In genomic region chr17:3724373-3725077, GRCh38 we compare ENCODE assay signal across 8 cellular contexts. TPM values are rescaled to one million over a fixed set of nuclear protein-coding genes. Genes with fewer than 3 reads are reported as not detected.
A peak's percentile ranks its signal among the peaks of the same experiment; 100 is the strongest.
DNase-seq lines count a peak whose midpoint lies in the region; ATAC-seq, FAIRE-seq and TF ChIP-seq lines count a peak whose summit lies in the region.

No MANE protein-coding gene starts in this region.

- BruUV-seq in HepG2 (replicated peaks; lab: Mats Ljungman, UMichigan): no TSS peak

- peak overlapping the region; percentile 83 for H3K4me2 ChIP-seq in HepG2 (ENCODE audit: low read depth, low read length)

- peak overlapping the region; percentile 98 for H3K4me3 Mint-ChIP-seq in activated T-helper 17 cell treated with anti-CD3 and anti-CD28 coated beads, Interleukin-2, amount 50 U/mL, for 72 hours

- in situ Hi-C loops in HepG2 (cut with HindIII; ENCODE audit: extremely low pct_ligation_motif_present, low pct_unique_long_range_greater_than_20kb): no loop called here
- in situ Hi-C loops in GM13976 (cut with MboI; ENCODE audit: low sequenced_read_pairs, unreplicated experiment): no loop called here
- in situ Hi-C loops in KBM-7 (cut with MboI; ENCODE audit: low pct_unique_long_range_greater_than_20kb, low sequenced_read_pairs): no loop called here

- H3K4me3 ChIP-seq in cardiac muscle cell: peak overlapping the region; percentile 83
- H3K4me3 ChIP-seq in HepG2 (replicated peaks in 1 of 3; ENCODE audit: insufficient read depth in 1 of 3, low read depth in 2 of 3, low read length in 3 of 3): peak overlapping the region; percentile 65 to 99 (median 95)
- peak overlapping the region; percentile 72 to 95 (median 90) for H3K4me3 ChIP-seq in upper lobe of left lung

- POLR2A ChIA-PET in HepG2 (lab: Yijun Ruan, JAX): interaction anchor here (1.4 to 2.2 kb wide), 2 partner anchors 71 to 88 kb away, joined by 5 to 7 read pairs; partner anchors contain the start of genes CTNS and SHPK

- no peak overlapping the region for H3K27ac ChIP-seq in cardiac muscle cell
- H3K27ac ChIP-seq in HepG2 (ENCODE audit: extremely low read length, insufficient read depth, low read length): peak overlapping the region; percentile 80
- peak overlapping the region in 2 of 4 donors; percentile 94 to 95 for H3K27ac ChIP-seq in upper lobe of left lung

- H3K36me3 Mint-ChIP-seq in activated T-helper 17 cell treated with anti-CD3 and anti-CD28 coated beads, Interleukin-2, amount 50 U/mL, for 72 hours (ENCODE audit: low read depth): peaks cover 59% of the 10 kb centered on the region

- FAIRE-seq in HepG2 (lab: Jason Lieb, UNC): no peak

- peaks cover 27% of the 10 kb centered on the region for H3K4me1 Mint-ChIP-seq in activated T-helper 17 cell treated with anti-CD3 and anti-CD28 coated beads, Interleukin-2, amount 50 U/mL, for 72 hours

- TF ChIP-seq POLR2A in HepG2 (IDR thresholded peaks at IDR 0.05; ENCODE audit: insufficient read depth in 1 of 2, low read depth in 2 of 2, low read length in 2 of 2): no peak
- no peak for TF ChIP-seq POLR2A in upper lobe of left lung (IDR thresholded peaks at IDR 0.05)

- CTCF ChIA-PET in HepG2 (lab: Yijun Ruan, JAX; ENCODE audit: low intra/inter-chr PET ratio, low total read pairs): no interaction called here

- ATAC-seq in Right ventricle myocardium superior (ENCODE audit: poor library complexity): no peak
- no peak for ATAC-seq in activated T-helper 17 cell treated with anti-CD3 and anti-CD28 coated beads, Interleukin-2, amount 50 U/mL, for 72 hours (replicated peaks)
- peak; percentile 43 for ATAC-seq in HepG2
- ATAC-seq in upper lobe of left lung (ENCODE audit: low FRiP score in 2 of 2): no peak
- ATAC-seq in HG02798 (IDR thresholded peaks at IDR 0.05; ENCODE audit: poor library complexity, unreplicated experiment): no peak

- DNase-seq in cardiac muscle cell (ENCODE audit: low read depth in 1 of 2, low spot score in 1 of 2) (peak in 1 of 2 donors; percentile 21), Right ventricle myocardium superior (no peak), HepG2 (ENCODE audit: low spot score) (no peak), upper lobe of left lung (no peak), GM13976 (ENCODE audit: low spot score) (no peak), KBM-7 (no peak)

- no peaks in the 10 kb centered on the region for H3K27me3 Mint-ChIP-seq in activated T-helper 17 cell treated with anti-CD3 and anti-CD28 coated beads, Interleukin-2, amount 50 U/mL, for 72 hours

- no peaks in the 10 kb centered on the region for H3K27me3 ChIP-seq in cardiac muscle cell
- no peaks in the 10 kb centered on the region; a peak in 1 of 5 replicates for H3K27me3 ChIP-seq in HepG2 (ENCODE audit: control insufficient read depth in 1 of 2, insufficient read depth in 2 of 2, low read length in 2 of 2)
- no peaks in the 10 kb centered on the region for H3K27me3 ChIP-seq in upper lobe of left lung

- intact Hi-C loops in Right ventricle myocardium superior (cut with DNase I) (no loop called here), HepG2 (cut with micrococcal nuclease; ENCODE audit: unreplicated experiment) (no loop called here)

- H3K79me2 ChIP-seq in HepG2 (ENCODE audit: insufficient read depth, low read length): peaks cover 38% of the 10 kb centered on the region

- peak overlapping the region; percentile 90 for H3K27ac Mint-ChIP-seq in activated T-helper 17 cell treated with anti-CD3 and anti-CD28 coated beads, Interleukin-2, amount 50 U/mL, for 72 hours

- H3K9me3 Mint-ChIP-seq in activated T-helper 17 cell treated with anti-CD3 and anti-CD28 coated beads, Interleukin-2, amount 50 U/mL, for 72 hours: no peaks in the 10 kb centered on the region

- TF ChIP-seq CTCF in cardiac muscle cell (IDR thresholded peaks at IDR 0.05; ENCODE audit: low read depth, low read length) (no peak), HepG2 (CRISPR knock-in tag; IDR thresholded peaks at IDR 0.05) (no peak), upper lobe of left lung (IDR thresholded peaks at IDR 0.05) (no peak), GM13976 (IDR thresholded peaks at IDR 0.05; ENCODE audit: borderline replicate concordance, control extremely low read depth, extremely low read depth, insufficient read depth, missing control alignments) (no peak)

- peak overlapping the region; percentile 16 for H2AFZ ChIP-seq in HepG2 (ENCODE audit: low read length)

- H3K9me3 ChIP-seq in cardiac muscle cell (ENCODE audit: low read depth) (no peaks in the 10 kb centered on the region), HepG2 (ENCODE audit: low read length) (no peaks in the 10 kb centered on the region), upper lobe of left lung (no peaks in the 10 kb centered on the region)

- no peaks in the 10 kb centered on the region for H4K20me1 ChIP-seq in HepG2 (ENCODE audit: insufficient read depth, low read length)

- TF ChIP-seq RAD21 in HepG2 (CRISPR knock-in tag; IDR thresholded peaks at IDR 0.05): no peak

- peak overlapping the region; percentile 84 for H3K9ac ChIP-seq in HepG2 (ENCODE audit: insufficient read depth, low read depth, low read length)

- H3K4me1 ChIP-seq in cardiac muscle cell (ENCODE audit: low read depth) (peaks cover 3% of the 10 kb centered on the region), HepG2 (ENCODE audit: insufficient read depth, low read length) (peaks cover 48% of the 10 kb centered on the region), upper lobe of left lung (peaks cover 32 to 48% (median 39%) of the 10 kb centered on the region in 4 donors)

- 2% methylated on average over 10 of the region's 27 CpGs for WGBS in HepG2 (ENCODE audit: low lambda C conversion rate)
- 23 to 43% methylated on average over 14 to 21 of the region's 27 CpGs for WGBS in upper lobe of left lung, 2 donors

- H3K36me3 ChIP-seq in cardiac muscle cell: peaks cover 9% of the 10 kb centered on the region
- no peaks in the 10 kb centered on the region; a peak in 1 of 5 replicates for H3K36me3 ChIP-seq in HepG2 (replicated peaks in 1 of 2; ENCODE audit: control insufficient read depth in 1 of 2, insufficient read depth in 2 of 2, low read length in 2 of 2)
- H3K36me3 ChIP-seq in upper lobe of left lung: peaks cover 0 to 4% (median 0%) of the 10 kb centered on the region in 4 donors

- TF ChIP-seq EP300 in HepG2 (IDR thresholded peaks at IDR 0.05; ENCODE audit: low read depth in 2 of 2, low read length in 2 of 2) (no peak), HepG2 (CRISPR knock-in tag; IDR thresholded peaks at IDR 0.05; ENCODE audit: borderline replicate concordance) (no peak), upper lobe of left lung (IDR thresholded peaks at IDR 0.05) (no peak)

RNA-seq across cellular contexts. Expression of gene HASPIN, which starts 0.8 kb away (rescaled TPM):
- total RNA-seq in cardiac muscle cell (2.4 and 10.8 TPM in 2 replicates), Right ventricle myocardium superior (0.13 TPM), HepG2 (2016; rRNA removed; fragmentation: Illumina TruSeq; extraction: Trizol) (7.8 and 8.1 TPM in 2 replicates), upper lobe of left lung (1 to 10 TPM in 2 of 6 donors, under 1 TPM in 2, not detected in 2; 0.49 to 1.7 (median 0.81) TPM)
- polyA plus RNA-seq in cardiac muscle cell (0.87 and 3.3 TPM in 2 replicates), HepG2 (2011; rRNA removed) (1.9 and 2.7 TPM in 2 replicates)
- 10 to 100 TPM; 12.4 to 21.5 TPM for total RNA-seq in activated T-helper 17 cell treated with anti-CD3 and anti-CD28 coated beads, Interleukin-2, amount 50 U/mL, for 72 hours
- 1.3 and 1.4 TPM in 2 replicates for total RNA-seq in HepG2 (2016; cell fraction: cytosol; rRNA removed; fragmentation: Illumina TruSeq; extraction: Trizol; ENCODE audit: low read depth)
- 7.4 and 8.8 TPM in 2 replicates for total RNA-seq in HepG2 (2016; cell fraction: insoluble cytoplasmic fraction; rRNA removed; fragmentation: Illumina TruSeq; extraction: Trizol)
- total RNA-seq in HepG2 (2016; cell fraction: membrane; rRNA removed; fragmentation: Illumina TruSeq; extraction: Trizol): 4.8 TPM in 2 replicates
- total RNA-seq in HepG2 (2016; cell fraction: nucleus; rRNA removed; fragmentation: Illumina TruSeq; extraction: Trizol): 4.1 and 5.0 TPM in 2 replicates
- polyA plus RNA-seq in HepG2 (2011; cell fraction: cytosol; rRNA removed): 1.5 and 1.9 TPM in 2 replicates
- polyA plus RNA-seq in HepG2 (2011; cell fraction: nucleus; rRNA removed): 1.1 and 2.3 TPM in 2 replicates
- polyA plus RNA-seq in HepG2 (2012): 1.1 and 1.9 TPM in 2 replicates
- polyA plus RNA-seq in HepG2 (2016; cell fraction: cytosol; fragmentation: Illumina TruSeq; extraction: Trizol; ENCODE audit: low read depth): 0.50 and 0.65 TPM in 2 replicates
- polyA plus RNA-seq in HepG2 (2016; cell fraction: insoluble cytoplasmic fraction; fragmentation: Illumina TruSeq; extraction: Trizol; ENCODE audit: low read depth): 5.0 and 5.9 TPM in 2 replicates
- 1.5 and 1.6 TPM in 2 replicates for polyA plus RNA-seq in HepG2 (2016; cell fraction: membrane; fragmentation: Illumina TruSeq; extraction: Trizol; ENCODE audit: low read depth)
- polyA plus RNA-seq in HepG2 (2016; cell fraction: nucleus; fragmentation: Illumina TruSeq; extraction: Trizol; ENCODE audit: insufficient read depth, low read depth): 3.6 and 4.4 TPM in 2 replicates
- polyA minus RNA-seq in HepG2 (2011; rRNA and poly(A)+ RNA removed; ENCODE audit: low replicate concordance): 5.0 and 17.7 TPM in 2 replicates
- 4.4 and 5.5 TPM in 2 replicates for polyA minus RNA-seq in HepG2 (2011; cell fraction: cytosol; rRNA and poly(A)+ RNA removed)
- polyA minus RNA-seq in HepG2 (2011; cell fraction: nucleus; rRNA and poly(A)+ RNA removed): 3.0 and 5.7 TPM in 2 replicates

RNA-seq across cellular contexts. Expression of gene P2RX5, which starts 28.6 kb away (rescaled TPM):
- total RNA-seq in cardiac muscle cell (0.09 and 0.46 TPM in 2 replicates), Right ventricle myocardium superior (13.0 TPM), HepG2 (2016; rRNA removed; fragmentation: Illumina TruSeq; extraction: Trizol) (0.90 and 0.95 TPM in 2 replicates), upper lobe of left lung (10 to 100 TPM in 1 of 6 donors, 1 to 10 TPM in 3, under 1 TPM in 1, not detected in 1; 0.46 to 15.7 (median 2.5) TPM)
- polyA plus RNA-seq in cardiac muscle cell (0.46 TPM in 1 of 2 replicates, not detected in the other), HepG2 (2011; rRNA removed) (1.0 and 1.7 TPM in 2 replicates)
- 10 to 100 TPM; 22.0 to 74.3 TPM for total RNA-seq in activated T-helper 17 cell treated with anti-CD3 and anti-CD28 coated beads, Interleukin-2, amount 50 U/mL, for 72 hours
- total RNA-seq in HepG2 (2016; cell fraction: cytosol; rRNA removed; fragmentation: Illumina TruSeq; extraction: Trizol; ENCODE audit: low read depth): 0.20 and 0.79 TPM in 2 replicates
- total RNA-seq in HepG2 (2016; cell fraction: insoluble cytoplasmic fraction; rRNA removed; fragmentation: Illumina TruSeq; extraction: Trizol): 0.64 and 0.82 TPM in 2 replicates
- total RNA-seq in HepG2 (2016; cell fraction: membrane; rRNA removed; fragmentation: Illumina TruSeq; extraction: Trizol): 0.62 and 0.93 TPM in 2 replicates
- 0.53 and 1.1 TPM in 2 replicates for total RNA-seq in HepG2 (2016; cell fraction: nucleus; rRNA removed; fragmentation: Illumina TruSeq; extraction: Trizol)
- 1.4 and 1.5 TPM in 2 replicates for polyA plus RNA-seq in HepG2 (2011; cell fraction: cytosol; rRNA removed)
- polyA plus RNA-seq in HepG2 (2011; cell fraction: nucleus; rRNA removed): 1.6 and 1.9 TPM in 2 replicates
- polyA plus RNA-seq in HepG2 (2012): 0.50 and 1.1 TPM in 2 replicates
- polyA plus RNA-seq in HepG2 (2016; cell fraction: cytosol; fragmentation: Illumina TruSeq; extraction: Trizol; ENCODE audit: low read depth): 0.24 and 0.38 TPM in 2 replicates
- 0.46 and 0.98 TPM in 2 replicates for polyA plus RNA-seq in HepG2 (2016; cell fraction: insoluble cytoplasmic fraction; fragmentation: Illumina TruSeq; extraction: Trizol; ENCODE audit: low read depth)
- 0.48 and 0.70 TPM in 2 replicates for polyA plus RNA-seq in HepG2 (2016; cell fraction: membrane; fragmentation: Illumina TruSeq; extraction: Trizol; ENCODE audit: low read depth)
- polyA plus RNA-seq in HepG2 (2016; cell fraction: nucleus; fragmentation: Illumina TruSeq; extraction: Trizol; ENCODE audit: insufficient read depth, low read depth): 1.5 and 1.7 TPM in 2 replicates
- polyA minus RNA-seq in HepG2 (2011; rRNA and poly(A)+ RNA removed; ENCODE audit: low replicate concordance): 1.6 and 53.3 TPM in 2 replicates
- polyA minus RNA-seq in HepG2 (2011; cell fraction: cytosol; rRNA and poly(A)+ RNA removed): 0.49 and 1.2 TPM in 2 replicates
- 0.87 and 1.0 TPM in 2 replicates for polyA minus RNA-seq in HepG2 (2011; cell fraction: nucleus; rRNA and poly(A)+ RNA removed)

RNA-seq across cellular contexts. Expression of gene EMC6, which starts 55.9 kb away (rescaled TPM):
- total RNA-seq in cardiac muscle cell (56.0 and 91.8 TPM in 2 replicates), Right ventricle myocardium superior (64.6 TPM), HepG2 (2016; rRNA removed; fragmentation: Illumina TruSeq; extraction: Trizol) (42.2 and 45.1 TPM in 2 replicates), upper lobe of left lung (10 to 100 TPM in 4 of 6 donors, 1 to 10 TPM in 1, not detected in 1; 9.8 to 38.7 (median 36.5) TPM)
- polyA plus RNA-seq in cardiac muscle cell (154 and 165 TPM in 2 replicates), HepG2 (2011; rRNA removed) (47.7 and 53.7 TPM in 2 replicates)
- 10 to 100 TPM; 28.9 to 58.8 TPM for total RNA-seq in activated T-helper 17 cell treated with anti-CD3 and anti-CD28 coated beads, Interleukin-2, amount 50 U/mL, for 72 hours
- total RNA-seq in HepG2 (2016; cell fraction: cytosol; rRNA removed; fragmentation: Illumina TruSeq; extraction: Trizol; ENCODE audit: low read depth): 60.5 and 83.6 TPM in 2 replicates
- total RNA-seq in HepG2 (2016; cell fraction: insoluble cytoplasmic fraction; rRNA removed; fragmentation: Illumina TruSeq; extraction: Trizol): 42.9 and 47.7 TPM in 2 replicates
- total RNA-seq in HepG2 (2016; cell fraction: membrane; rRNA removed; fragmentation: Illumina TruSeq; extraction: Trizol): 57.6 and 76.2 TPM in 2 replicates
- 22.4 and 23.6 TPM in 2 replicates for total RNA-seq in HepG2 (2016; cell fraction: nucleus; rRNA removed; fragmentation: Illumina TruSeq; extraction: Trizol)
- polyA plus RNA-seq in HepG2 (2011; cell fraction: cytosol; rRNA removed): 50.2 and 99.7 TPM in 2 replicates
- polyA plus RNA-seq in HepG2 (2011; cell fraction: nucleus; rRNA removed): 28.3 and 28.6 TPM in 2 replicates
- polyA plus RNA-seq in HepG2 (2012): 37.0 and 41.4 TPM in 2 replicates
- polyA plus RNA-seq in HepG2 (2016; cell fraction: cytosol; fragmentation: Illumina TruSeq; extraction: Trizol; ENCODE audit: low read depth): 126 and 179 TPM in 2 replicates
- polyA plus RNA-seq in HepG2 (2016; cell fraction: insoluble cytoplasmic fraction; fragmentation: Illumina TruSeq; extraction: Trizol; ENCODE audit: low read depth): 92.6 and 104 TPM in 2 replicates
- polyA plus RNA-seq in HepG2 (2016; cell fraction: membrane; fragmentation: Illumina TruSeq; extraction: Trizol; ENCODE audit: low read depth): 107 and 132 TPM in 2 replicates
- 69.7 and 73.2 TPM in 2 replicates for polyA plus RNA-seq in HepG2 (2016; cell fraction: nucleus; fragmentation: Illumina TruSeq; extraction: Trizol; ENCODE audit: insufficient read depth, low read depth)
- 22.5 and 22.6 TPM in 2 replicates for polyA minus RNA-seq in HepG2 (2011; rRNA and poly(A)+ RNA removed; ENCODE audit: low replicate concordance)
- polyA minus RNA-seq in HepG2 (2011; cell fraction: cytosol; rRNA and poly(A)+ RNA removed): 17.3 and 24.3 TPM in 2 replicates
- polyA minus RNA-seq in HepG2 (2011; cell fraction: nucleus; rRNA and poly(A)+ RNA removed): 8.5 and 13.6 TPM in 2 replicates

RNA-seq across cellular contexts. Expression of gene TAX1BP3, which starts 56.1 kb away (rescaled TPM):
- 141 and 232 TPM in 2 replicates for total RNA-seq in cardiac muscle cell
- 155 and 286 TPM in 2 replicates for polyA plus RNA-seq in cardiac muscle cell
- 149 TPM for total RNA-seq in Right ventricle myocardium superior
- 10 to 100 TPM; 13.0 to 15.1 TPM for total RNA-seq in activated T-helper 17 cell treated with anti-CD3 and anti-CD28 coated beads, Interleukin-2, amount 50 U/mL, for 72 hours
- 44.5 and 45.1 TPM in 2 replicates for total RNA-seq in HepG2 (2016; rRNA removed; fragmentation: Illumina TruSeq; extraction: Trizol)
- total RNA-seq in HepG2 (2016; cell fraction: cytosol; rRNA removed; fragmentation: Illumina TruSeq; extraction: Trizol; ENCODE audit: low read depth): 20.2 and 21.9 TPM in 2 replicates
- total RNA-seq in HepG2 (2016; cell fraction: insoluble cytoplasmic fraction; rRNA removed; fragmentation: Illumina TruSeq; extraction: Trizol): 43.7 and 44.8 TPM in 2 replicates
- 44.2 and 51.0 TPM in 2 replicates for total RNA-seq in HepG2 (2016; cell fraction: membrane; rRNA removed; fragmentation: Illumina TruSeq; extraction: Trizol)
- 17.2 and 23.9 TPM in 2 replicates for total RNA-seq in HepG2 (2016; cell fraction: nucleus; rRNA removed; fragmentation: Illumina TruSeq; extraction: Trizol)
- 16.7 and 20.4 TPM in 2 replicates for polyA plus RNA-seq in HepG2 (2011; rRNA removed)
- 27.1 and 29.0 TPM in 2 replicates for polyA plus RNA-seq in HepG2 (2011; cell fraction: cytosol; rRNA removed)
- 19.8 and 21.2 TPM in 2 replicates for polyA plus RNA-seq in HepG2 (2011; cell fraction: nucleus; rRNA removed)
- polyA plus RNA-seq in HepG2 (2012): 14.6 and 15.5 TPM in 2 replicates
- 23.2 and 28.8 TPM in 2 replicates for polyA plus RNA-seq in HepG2 (2016; cell fraction: cytosol; fragmentation: Illumina TruSeq; extraction: Trizol; ENCODE audit: low read depth)
- polyA plus RNA-seq in HepG2 (2016; cell fraction: insoluble cytoplasmic fraction; fragmentation: Illumina TruSeq; extraction: Trizol; ENCODE audit: low read depth): 43.3 and 55.1 TPM in 2 replicates
- polyA plus RNA-seq in HepG2 (2016; cell fraction: membrane; fragmentation: Illumina TruSeq; extraction: Trizol; ENCODE audit: low read depth): 46.7 and 49.7 TPM in 2 replicates
- 31.7 and 35.3 TPM in 2 replicates for polyA plus RNA-seq in HepG2 (2016; cell fraction: nucleus; fragmentation: Illumina TruSeq; extraction: Trizol; ENCODE audit: insufficient read depth, low read depth)
- polyA minus RNA-seq in HepG2 (2011; rRNA and poly(A)+ RNA removed; ENCODE audit: low replicate concordance): 23.4 and 40.0 TPM in 2 replicates
- polyA minus RNA-seq in HepG2 (2011; cell fraction: cytosol; rRNA and poly(A)+ RNA removed): 12.6 and 16.6 TPM in 2 replicates
- polyA minus RNA-seq in HepG2 (2011; cell fraction: nucleus; rRNA and poly(A)+ RNA removed): 11.7 and 13.6 TPM in 2 replicates
- total RNA-seq in upper lobe of left lung: 100 to 1,000 TPM in 4 of 6 donors, 10 to 100 TPM in 2; 49.2 to 200 (median 126) TPM
